In the genomic region with DNA sequence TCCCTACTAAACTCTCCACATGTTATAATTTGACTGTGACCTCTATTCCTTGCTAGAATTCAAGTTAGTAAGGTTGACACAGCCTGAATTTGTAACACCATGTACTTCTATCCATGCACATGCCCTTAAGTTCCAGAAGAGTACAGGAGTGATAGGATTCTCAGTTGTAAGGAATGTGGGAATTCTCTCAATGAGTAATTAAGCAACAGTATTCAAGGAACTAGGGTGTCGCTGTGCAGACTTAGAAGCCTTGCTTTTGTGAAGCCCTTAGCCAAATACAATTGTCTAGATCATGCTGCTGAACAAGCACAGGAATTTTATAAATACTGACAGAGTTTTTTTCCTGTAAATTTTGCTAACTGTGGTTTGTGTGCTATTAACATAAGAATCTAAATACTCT, we compare ENCODE assay signal across 26 cellular contexts.
"Had no signal": no experiment of that assay in that cellular context is flagged by ENCODE, and none has a peak within 500 bp of the region (broad histone marks: within the 10 kb centered on the region; RNA-seq: fewer than 3 reads in every experiment).

No MANE protein-coding gene starts in this region.

- ATAC-seq: activated CD4-positive, alpha-beta T cell treated with anti-CD3 and anti-CD28 coated beads for 36 hours; activated naive CD8-positive, alpha-beta T cell treated with anti-CD3 and anti-CD28 coated beads, Interleukin-2, amount 50 U/mL, for 24 hours; activated T-cell treated with anti-CD3 and anti-CD28 coated beads, Interleukin-2, amount 50 U/mL, for 4 hours; effector memory CD8-positive, alpha-beta T cell; heart right ventricle; left lung; naive thymus-derived CD8-positive, alpha-beta T cell; stimulated activated naive CD8-positive, alpha-beta T cell treated with anti-CD3 and anti-CD28 coated beads, Interleukin-15, Interleukin-2, amounts not matched to agents 100 U/mL and 50 U/mL, for 24 hours; upper lobe of right lung had no signal

- H3K27me3 ChIP-seq: colonic mucosa, dorsolateral prefrontal cortex, heart right ventricle, left lung, ovary, right atrium auricular region, upper lobe of right lung had no signal

- H3K4me1 Mint-ChIP-seq: activated B cell treated with CpG ODN at 0.5 μM for 24 hours; activated CD4-positive, alpha-beta T cell treated with anti-CD3 and anti-CD28 coated beads for 36 hours; activated naive CD8-positive, alpha-beta T cell treated with anti-CD3 and anti-CD28 coated beads, Interleukin-2, amount 50 U/mL, for 24 hours; mesothelial cell of epicardium; naive thymus-derived CD8-positive, alpha-beta T cell had no signal

- H3K36me3 ChIP-seq: colonic mucosa, heart right ventricle, left lung, ovary, prostate gland, right atrium auricular region, upper lobe of right lung had no signal

- H3K4me3 ChIP-seq: colonic mucosa, dorsolateral prefrontal cortex, heart right ventricle, left lung, lung, ovary, prostate gland, right atrium auricular region, upper lobe of right lung had no signal

- H3K4me3 Mint-ChIP-seq: activated B cell treated with CpG ODN at 0.5 μM for 24 hours; activated CD4-positive, alpha-beta T cell treated with anti-CD3 and anti-CD28 coated beads for 36 hours; activated naive CD8-positive, alpha-beta T cell treated with anti-CD3 and anti-CD28 coated beads, Interleukin-2, amount 50 U/mL, for 24 hours; activated T-cell treated with anti-CD3 and anti-CD28 coated beads, Interleukin-2, amount 50 U/mL, for 4 hours; effector memory CD8-positive, alpha-beta T cell; mesothelial cell of epicardium; naive thymus-derived CD8-positive, alpha-beta T cell; T-helper 1 cell treated with Interleukin-12 subunit alpha and Interleukin-12 subunit beta and Interleukin-4 antibody, amounts not matched to agents 30 μg/mL and 1 μg/mL, for 36 hours had no signal

- H3K4me1 ChIP-seq: colonic mucosa, heart right ventricle, left lung, prostate gland, right atrium auricular region, upper lobe of right lung had no signal

- H3K36me3 Mint-ChIP-seq: mesothelial cell of epicardium; naive thymus-derived CD8-positive, alpha-beta T cell had no signal

- H3K9me3 ChIP-seq: colonic mucosa, ovary, prostate gland, right atrium auricular region, upper lobe of right lung had no signal

- H3K27me3 Mint-ChIP-seq: activated B cell treated with CpG ODN at 0.5 μM for 24 hours; effector memory CD8-positive, alpha-beta T cell had no signal

- H3K27ac ChIP-seq: colonic mucosa, dorsolateral prefrontal cortex, heart right ventricle, left lung, ovary, prostate gland, right atrium auricular region, upper lobe of right lung had no signal

- DNase-seq: activated B cell treated with CpG ODN at 0.5 μM for 24 hours; activated CD4-positive, alpha-beta T cell treated with anti-CD3 and anti-CD28 coated beads for 36 hours; activated CD4-positive, alpha-beta T cell treated with anti-CD3 and anti-CD28 coated beads, Interleukin-2, amount 50 U/mL, for 4 hours; activated CD8-positive, alpha-beta memory T cell treated with anti-CD3 and anti-CD28 coated beads for 24 hours; activated CD8-positive, alpha-beta memory T cell treated with anti-CD3 and anti-CD28 coated beads, Interleukin-2, amount 50 U/mL, for 4 hours; activated effector memory CD4-positive, alpha-beta T cell treated with Interleukin-2 at 50 U/mL for 16 hours; activated naive CD4-positive, alpha-beta T cell treated with anti-CD3 and anti-CD28 coated beads, Interleukin-2, amount 50 U/mL, for 16 hours; activated naive CD8-positive, alpha-beta T cell treated with anti-CD3 and anti-CD28 coated beads, Interleukin-2, amount 50 U/mL, for 24 hours; activated T-cell treated with anti-CD3 and anti-CD28 coated beads, Interleukin-2, amount 50 U/mL, for 4 hours; anterior cingulate cortex; colonic mucosa; dorsolateral prefrontal cortex; effector memory CD8-positive, alpha-beta T cell; heart right ventricle; kidney; left lung; naive thymus-derived CD8-positive, alpha-beta T cell; ovary; stimulated activated CD4-positive, alpha-beta T cell treated with anti-CD3 and anti-CD28 coated beads, Interleukin-4, amount 100 ng/mL, for 4 hours; stimulated activated naive CD8-positive, alpha-beta T cell treated with anti-CD3 and anti-CD28 coated beads, Interleukin-15, Interleukin-2, amounts not matched to agents 100 U/mL and 50 U/mL, for 24 hours; upper lobe of right lung had no signal

- H3K27ac Mint-ChIP-seq: activated B cell treated with CpG ODN at 0.5 μM for 24 hours; activated CD4-positive, alpha-beta T cell treated with anti-CD3 and anti-CD28 coated beads for 36 hours; activated naive CD8-positive, alpha-beta T cell treated with anti-CD3 and anti-CD28 coated beads, Interleukin-2, amount 50 U/mL, for 24 hours; effector memory CD8-positive, alpha-beta T cell; mesothelial cell of epicardium; naive thymus-derived CD8-positive, alpha-beta T cell; T-helper 1 cell treated with Interleukin-12 subunit alpha and Interleukin-12 subunit beta and Interleukin-4 antibody, amounts not matched to agents 30 μg/mL and 1 μg/mL, for 36 hours had no signal
